17 cellular contexts compared by ENCODE assay signal in genomic region chr11:22878604-22879003, GRCh38. TPM values are rescaled to one million over a fixed set of nuclear protein-coding genes. Genes with fewer than 3 reads are reported as not detected.
A peak's percentile ranks its signal among the peaks of the same experiment; 100 is the strongest.
DNase-seq lines count a peak whose midpoint lies in the region; ATAC-seq and TF ChIP-seq lines count a peak whose summit lies in the region.
"Had no signal": no experiment of that assay in that cellular context is flagged by ENCODE, and none has a peak within 500 bp of the region (broad histone marks: within the 10 kb centered on the region; RNA-seq: fewer than 3 reads in every experiment).

No MANE protein-coding gene starts in this region.

- no peaks in the 10 kb centered on the region for H3K9me3 Mint-ChIP-seq in type B pancreatic cell
- H3K9me3 Mint-ChIP-seq: CD4-positive, CD25-positive, alpha-beta regulatory T cell; CD8-positive, alpha-beta T cell had no signal

- H3K36me3 Mint-ChIP-seq in type B pancreatic cell: no peaks in the 10 kb centered on the region
- H3K36me3 Mint-ChIP-seq: CD4-positive, CD25-positive, alpha-beta regulatory T cell; CD8-positive, alpha-beta T cell had no signal

- H3K4me3 ChIP-seq in epithelial cell of esophagus (ENCODE audit: low read length): no peak overlapping the region
- H3K4me3 ChIP-seq: BLaER1, GM23248 had no signal

- ATAC-seq in HG02678 (IDR thresholded peaks at IDR 0.05; ENCODE audit: unreplicated experiment) (no peak), GM19351 (IDR thresholded peaks at IDR 0.05; ENCODE audit: unreplicated experiment) (no peak)
- ATAC-seq: CD8-positive, alpha-beta T cell had no signal

- H3K4me3 Mint-ChIP-seq in type B pancreatic cell: no peak overlapping the region
- H3K4me3 Mint-ChIP-seq: B cell; CD4-positive, CD25-positive, alpha-beta regulatory T cell; CD8-positive, alpha-beta T cell had no signal

- DNase-seq in DMS53 (lab: John Stamatoyannopoulos, UW) (peak; percentile 62), DMS53 treated with DMSO at 0.1 percent for 48 hours (lab: John Stamatoyannopoulos, UW; ENCODE audit: unreplicated experiment) (no peak), epithelial cell of esophagus (ENCODE audit: low read depth) (peak; percentile 57), type B pancreatic cell (ENCODE audit: extremely low spot score, unreplicated experiment) (no peak)
- DNase-seq: Caco-2; CD4-positive, CD25-positive, alpha-beta regulatory T cell; CD8-positive, alpha-beta T cell; DMS153; DND-41; GM23248; H7; HCEC 1CT had no signal

- no peak for TF ChIP-seq CTCF in epithelial cell of esophagus (IDR thresholded peaks at IDR 0.05; ENCODE audit: insufficient read depth, low read depth, low read length, missing control alignments)
- no peak for TF ChIP-seq CTCF in type B pancreatic cell (conservative IDR thresholded peaks at IDR 0.05)

- H3K27me3 Mint-ChIP-seq in type B pancreatic cell: no peaks in the 10 kb centered on the region
- H3K27me3 Mint-ChIP-seq: CD4-positive, CD25-positive, alpha-beta regulatory T cell had no signal

- peak overlapping the region; percentile 38 for H3K27ac Mint-ChIP-seq in type B pancreatic cell
- H3K27ac Mint-ChIP-seq: B cell; CD4-positive, CD25-positive, alpha-beta regulatory T cell; CD8-positive, alpha-beta T cell had no signal

- peaks cover 4% of the 10 kb centered on the region for H3K4me1 Mint-ChIP-seq in type B pancreatic cell (ENCODE audit: unreplicated experiment)
- H3K4me1 Mint-ChIP-seq: B cell; CD4-positive, CD25-positive, alpha-beta regulatory T cell had no signal

RNA-seq across cellular contexts. Expression of gene CCDC179, which starts 18.3 kb away (rescaled TPM):
- total RNA-seq in type B pancreatic cell (ENCODE audit: low replicate concordance): not detected in 2 replicates
- total RNA-seq: B cell; Caco-2; CD4-positive, CD25-positive, alpha-beta regulatory T cell; CD8-positive, alpha-beta T cell; GM23248; H1; H7 had no signal

RNA-seq across cellular contexts. Expression of gene SVIP, which starts 49.0 kb away (rescaled TPM):
- 26.5 and 30.1 TPM in 2 replicates for total RNA-seq in type B pancreatic cell (ENCODE audit: low replicate concordance)

Comparison
In these comparisons a context has a peak if more than half of its experiments do, and no peak if none do; other contexts are left out.
1. DNase-seq: peak in DMS53 (single experiment) and epithelial cell of esophagus (single experiment); none in DMS53 treated with DMSO at 0.1 percent for 48 hours (single experiment) and type B pancreatic cell (single experiment).